13 cellular contexts compared by ENCODE assay signal in genomic region chr7:112183266-112183665, GRCh38. TPM values are rescaled to one million over a fixed set of nuclear protein-coding genes. Genes with fewer than 3 reads are reported as not detected.
A peak's percentile ranks its signal among the peaks of the same experiment; 100 is the strongest.
DNase-seq lines count a peak whose midpoint lies in the region; ATAC-seq and TF ChIP-seq lines count a peak whose summit lies in the region.
"Had no signal": no experiment of that assay in that cellular context is flagged by ENCODE, and none has a peak within 500 bp of the region (broad histone marks: within the 10 kb centered on the region; RNA-seq: fewer than 3 reads in every experiment).

No MANE protein-coding gene starts in this region.

- dilution Hi-C loops in mammary epithelial cell (cut with HindIII; ENCODE audit: low sequenced_read_pairs): no loop called here

- no peak overlapping the region for H2AFZ ChIP-seq in mammary epithelial cell (ENCODE audit: low read depth, low read length)

- H3K79me2 ChIP-seq in mammary epithelial cell (ENCODE audit: insufficient read depth, low read length): peaks cover 62% of the 10 kb centered on the region

- POLR2A ChIA-PET in MCF 10A (lab: Yijun Ruan, JAX): no interaction called here

- no peaks in the 10 kb centered on the region for H3K36me3 ChIP-seq in mammary epithelial cell (ENCODE audit: insufficient read depth, low read length)
- no peaks in the 10 kb centered on the region for H3K36me3 ChIP-seq in lower lobe of right lung
- no peaks in the 10 kb centered on the region for H3K36me3 ChIP-seq in Peyer's patch
- H3K36me3 ChIP-seq: HAP-1 had no signal

- CTCF ChIA-PET in MCF 10A (lab: Yijun Ruan, JAX) (no interaction called here), mammary epithelial cell (lab: Charles Lee; ENCODE audit: low non-redundant PET) (no interaction called here)

- in situ Hi-C loops in mammary epithelial cell (cut with MboI; ENCODE audit: low sequenced_read_pairs in 2 of 2): no loop called here

- H3K4me3 Mint-ChIP-seq in MCF 10A (ENCODE audit: unreplicated experiment): no peak overlapping the region
- no peak overlapping the region for H3K4me3 Mint-ChIP-seq in nephron progenitor cell
- H3K4me3 Mint-ChIP-seq: CD14-positive monocyte; CD8-positive, alpha-beta memory T cell had no signal

- no peaks in the 10 kb centered on the region for H3K9me3 Mint-ChIP-seq in MCF 10A (ENCODE audit: unreplicated experiment)
- no peaks in the 10 kb centered on the region for H3K9me3 Mint-ChIP-seq in nephron progenitor cell
- H3K9me3 Mint-ChIP-seq: CD14-positive monocyte; CD8-positive, alpha-beta memory T cell had no signal

- intact Hi-C loops in MCF 10A (cut with micrococcal nuclease): no loop called here
- intact Hi-C loops in mammary epithelial cell (cut with micrococcal nuclease): no loop called here
- intact Hi-C loops in lower lobe of right lung (cut with DNase I): no loop called here

- BruUV-seq in MCF 10A (replicated peaks; lab: Mats Ljungman, UMichigan): no TSS peak
- no TSS peak for BruUV-seq in mammary epithelial cell (replicated peaks; lab: Mats Ljungman, UMichigan)

- no peaks in the 10 kb centered on the region for H4K20me1 ChIP-seq in mammary epithelial cell (ENCODE audit: insufficient read depth, low read length)

- H3K4me1 ChIP-seq in mammary epithelial cell (ENCODE audit: insufficient read depth, low read length) (no peaks in the 10 kb centered on the region), lower lobe of right lung (peaks cover 66% of the 10 kb centered on the region), Peyer's patch (no peaks in the 10 kb centered on the region)
- H3K4me1 ChIP-seq: Caco-2 had no signal

- no peak for DNase-seq in MCF 10A (ENCODE audit: unreplicated experiment)
- DNase-seq in mammary epithelial cell: no peak
- no peak for DNase-seq in nephron progenitor cell
- DNase-seq in DMS153 treated with DMSO at 0.1 percent for 48 hours (lab: John Stamatoyannopoulos, UW; ENCODE audit: unreplicated experiment): no peak
- no peak for DNase-seq in lower lobe of right lung
- DNase-seq in Peyer's patch: no peak
- DNase-seq: Caco-2; CD8-positive, alpha-beta memory T cell; GF-D8 had no signal

- H3K27me3 ChIP-seq in mammary epithelial cell (ENCODE audit: insufficient read depth, low read length): no peaks in the 10 kb centered on the region
- no peaks in the 10 kb centered on the region for H3K27me3 ChIP-seq in lower lobe of right lung (ENCODE audit: low read depth)
- H3K27me3 ChIP-seq in Peyer's patch: no peaks in the 10 kb centered on the region

- H3K36me3 Mint-ChIP-seq in MCF 10A (ENCODE audit: insufficient read depth, unreplicated experiment) (no peaks in the 10 kb centered on the region), nephron progenitor cell (ENCODE audit: low read depth) (no peaks in the 10 kb centered on the region)
- H3K36me3 Mint-ChIP-seq: CD14-positive monocyte; CD8-positive, alpha-beta memory T cell had no signal

- 100% methylated on average over 1 of the region's 1 CpG for WGBS in mammary epithelial cell (ENCODE audit: low coverage, missing lambda C conversion rate)

- no peak overlapping the region for H3K4me2 ChIP-seq in mammary epithelial cell (ENCODE audit: insufficient read depth, low read depth, low read length)

- no peak overlapping the region for H3K4me3 ChIP-seq in mammary epithelial cell (replicated peaks in 1 of 3; ENCODE audit: insufficient read depth in 1 of 3, low read depth in 2 of 3, low read length in 3 of 3)
- no peak overlapping the region for H3K4me3 ChIP-seq in lower lobe of right lung
- no peak overlapping the region for H3K4me3 ChIP-seq in Peyer's patch
- H3K4me3 ChIP-seq: HAP-1 had no signal

- H3K9me3 ChIP-seq in mammary epithelial cell (replicated peaks; ENCODE audit: insufficient read depth, low read length): no peaks in the 10 kb centered on the region
- no peaks in the 10 kb centered on the region for H3K9me3 ChIP-seq in lower lobe of right lung
- no peaks in the 10 kb centered on the region for H3K9me3 ChIP-seq in Peyer's patch
- H3K9me3 ChIP-seq: Caco-2 had no signal

- H3K27ac Mint-ChIP-seq in MCF 10A (ENCODE audit: low read depth, unreplicated experiment): peak overlapping the region; percentile 46
- H3K27ac Mint-ChIP-seq in nephron progenitor cell: peak overlapping the region; percentile 78
- H3K27ac Mint-ChIP-seq: CD14-positive monocyte; CD8-positive, alpha-beta memory T cell had no signal

- ATAC-seq in lower lobe of right lung: no peak

- H3K9ac ChIP-seq in mammary epithelial cell (ENCODE audit: insufficient read depth, low read length): no peak overlapping the region

- H3K27me3 Mint-ChIP-seq in MCF 10A (ENCODE audit: insufficient read depth, unreplicated experiment) (no peaks in the 10 kb centered on the region), nephron progenitor cell (ENCODE audit: low read depth, poor library complexity) (peaks cover 2% of the 10 kb centered on the region)

- H3K4me1 Mint-ChIP-seq in MCF 10A (ENCODE audit: insufficient read depth, unreplicated experiment) (peaks cover 17% of the 10 kb centered on the region), nephron progenitor cell (peaks cover 45% of the 10 kb centered on the region)
- H3K4me1 Mint-ChIP-seq: CD8-positive, alpha-beta memory T cell had no signal

- TF ChIP-seq POLR2A in Peyer's patch (IDR thresholded peaks at IDR 0.05): no peak

- no peak overlapping the region for H3K27ac ChIP-seq in mammary epithelial cell (ENCODE audit: insufficient read depth, low read depth, low read length)
- H3K27ac ChIP-seq in cingulate gyrus (ENCODE audit: low read depth, low read length): peak overlapping the region; percentile 91
- no peak overlapping the region for H3K27ac ChIP-seq in lower lobe of right lung
- H3K27ac ChIP-seq in Peyer's patch: no peak overlapping the region
- H3K27ac ChIP-seq: 22Rv1 had no signal

- TF ChIP-seq CTCF in MCF 10A (IDR thresholded peaks at IDR 0.05; ENCODE audit: unreplicated experiment) (no peak), mammary epithelial cell (conservative IDR thresholded peaks at IDR 0.05 in 1 of 2, IDR thresholded peaks at IDR 0.05 in 1 of 2; ENCODE audit: extremely low read depth in 1 of 2, insufficient read depth in 1 of 2, low read depth in 1 of 2, low read length in 2 of 2) (no peak), nephron progenitor cell (IDR thresholded peaks at IDR 0.05) (no peak), lower lobe of right lung (IDR thresholded peaks at IDR 0.05) (no peak), Peyer's patch (IDR thresholded peaks at IDR 0.05) (no peak)

RNA-seq across cellular contexts. Expression of gene DOCK4, which starts 22.9 kb away (rescaled TPM):
- 28.0 and 31.4 TPM in 2 replicates for total RNA-seq in MCF 10A (2022)
- total RNA-seq in mammary epithelial cell: 10 to 100 TPM in 1 of 2 donors, 1 to 10 TPM in 1; 7.5 to 22.2 TPM
- polyA plus RNA-seq in mammary epithelial cell: 8.7 TPM
- 58.4 TPM for polyA minus RNA-seq in mammary epithelial cell
- total RNA-seq in lower lobe of right lung: 78.5 TPM
- total RNA-seq in Peyer's patch: 10 to 100 TPM in 3 of 4 donors, 1 to 10 TPM in 1; 5.1 to 52.8 (median 15.5) TPM
- polyA plus RNA-seq: CD8-positive, alpha-beta memory T cell had no signal

RNA-seq across cellular contexts. Expression of gene ZNF277, which starts 23.2 kb away (rescaled TPM):
- 17.1 and 19.9 TPM in 2 replicates for total RNA-seq in MCF 10A (2022)
- total RNA-seq in mammary epithelial cell: 10 to 100 TPM; 18.9 to 36.0 TPM
- 11.8 TPM for polyA plus RNA-seq in mammary epithelial cell
- not detected for polyA minus RNA-seq in mammary epithelial cell
- total RNA-seq in lower lobe of right lung: 33.3 TPM
- 10 to 100 TPM; 18.3 to 25.6 (median 19.5) TPM for total RNA-seq in Peyer's patch
